In the genomic region with DNA sequence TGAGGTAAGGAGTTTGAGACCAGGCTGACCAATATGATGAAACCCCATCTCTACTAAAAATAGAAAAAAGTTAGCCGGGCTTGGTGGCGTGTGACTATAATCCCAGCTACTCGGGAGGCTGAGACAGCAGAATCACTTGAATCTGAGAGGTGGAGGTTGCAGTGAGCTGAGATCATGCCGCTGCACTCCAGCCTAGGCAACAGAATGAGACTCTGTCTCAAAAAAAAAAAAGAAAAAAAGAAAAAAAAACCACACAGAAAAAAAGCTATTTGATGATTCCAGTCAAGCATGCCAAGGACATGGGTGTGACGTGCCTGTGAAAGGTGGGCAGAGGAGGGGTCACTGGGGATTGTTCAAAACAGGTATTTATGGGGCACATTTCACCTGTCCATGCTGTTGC, we compare ENCODE assay signal across 1 cellular context.
A peak's percentile ranks its signal among the peaks of the same experiment; 100 is the strongest.
TF ChIP-seq lines count a peak whose summit lies in the region.

No MANE protein-coding gene starts in this region.

TF ChIP-seq in GM12891, 5 proteins besides CTCF, POLR2A, EP300 and RAD21:
- 0 out of 2 replicates have a peak, but pooled peaks have one; percentile 32 for TF ChIP-seq TAF1 (IDR thresholded peaks at IDR 0.05; ENCODE audit: low read depth, low read length)
